8 cellular contexts compared by ENCODE assay signal in the genomic region with DNA sequence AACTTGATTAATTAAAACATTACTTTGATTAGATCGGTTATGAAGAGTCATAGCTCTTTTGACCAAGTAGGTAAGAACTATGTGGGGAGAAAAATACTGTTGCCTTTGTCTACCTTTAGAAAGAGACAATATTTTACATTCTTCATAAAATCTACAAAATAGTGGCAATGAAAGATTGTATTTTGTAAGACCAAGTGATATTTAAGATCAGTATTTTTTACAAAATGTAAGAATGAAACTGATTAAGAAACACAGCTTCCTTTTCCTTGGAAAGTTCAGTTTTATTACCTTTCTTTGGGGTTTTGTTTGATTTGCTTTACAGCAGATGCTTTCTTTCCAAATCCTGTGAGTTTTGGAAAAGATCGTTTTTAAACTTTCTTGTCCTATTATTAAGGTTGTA.
DNase-seq lines count a peak whose midpoint lies in the region; ATAC-seq, FAIRE-seq and TF ChIP-seq lines count a peak whose summit lies in the region.

No MANE protein-coding gene starts in this region.

- dilution Hi-C loops in endothelial cell of umbilical vein (cut with MboI; ENCODE audit: extremely low pct_ligation_motif_present, low sequenced_read_pairs), result no loop called here

- H4K20me1 ChIP-seq in PC-3 (ENCODE audit: low read length), result peaks cover 43% of the 10 kb centered on the region
- no peaks in the 10 kb centered on the region for H4K20me1 ChIP-seq in endothelial cell of umbilical vein (replicated peaks; ENCODE audit: control insufficient read depth, extremely low read depth, insufficient read depth, low read length)

- no peaks in the 10 kb centered on the region for H3K9me2 ChIP-seq in PC-3 (replicated peaks; ENCODE audit: low read length)

- H3K9me1 ChIP-seq in endothelial cell of umbilical vein (replicated peaks; ENCODE audit: control insufficient read depth, extremely low read depth, insufficient read depth, low read length), result no peaks in the 10 kb centered on the region

- no peaks in the 10 kb centered on the region for H3K9me3 ChIP-seq in PC-3 (ENCODE audit: low read length)
- H3K9me3 ChIP-seq in endothelial cell of umbilical vein (replicated peaks; ENCODE audit: control insufficient read depth, insufficient read depth, low read length), result no peaks in the 10 kb centered on the region
- no peaks in the 10 kb centered on the region for H3K9me3 ChIP-seq in parathyroid adenoma (ENCODE audit: control insufficient read depth, low read length)

- H3K36me3 ChIP-seq in PC-3 (ENCODE audit: low read depth, low read length) (peaks cover 13% of the 10 kb centered on the region), endothelial cell of umbilical vein (ENCODE audit: control insufficient read depth in 2 of 2, extremely low read depth in 1 of 2, insufficient read depth in 2 of 2, low read length in 2 of 2) (no peaks in the 10 kb centered on the region), parathyroid adenoma (ENCODE audit: control insufficient read depth, insufficient read depth, low read length) (no peaks in the 10 kb centered on the region)

- no peak overlapping the region for H2AFZ ChIP-seq in PC-3 (ENCODE audit: low read length)
- no peak overlapping the region for H2AFZ ChIP-seq in endothelial cell of umbilical vein (ENCODE audit: low read depth, low read length)
- no peak overlapping the region for H2AFZ ChIP-seq in parathyroid adenoma

- H3K27me3 ChIP-seq in PC-3 (ENCODE audit: low read length), result no peaks in the 10 kb centered on the region
- H3K27me3 ChIP-seq in endothelial cell of umbilical vein (ENCODE audit: control insufficient read depth in 2 of 2, insufficient read depth in 2 of 2, low read length in 2 of 2), result no peaks in the 10 kb centered on the region
- H3K27me3 ChIP-seq in parathyroid adenoma (ENCODE audit: control insufficient read depth, insufficient read depth, low read length), result no peaks in the 10 kb centered on the region

- ATAC-seq in PC-3 (no peak), GM18498 (IDR thresholded peaks at IDR 0.05; ENCODE audit: unreplicated experiment) (no peak), GM21367 (IDR thresholded peaks at IDR 0.05; ENCODE audit: unreplicated experiment) (no peak)

- H3K4me1 ChIP-seq in PC-3 (ENCODE audit: insufficient read depth, low read length) (peaks cover 20% of the 10 kb centered on the region), endothelial cell of umbilical vein (ENCODE audit: control insufficient read depth, extremely low read depth, insufficient read depth, low read length) (peaks cover 24% of the 10 kb centered on the region), parathyroid adenoma (no peaks in the 10 kb centered on the region)

- peak; percentile 6 for DNase-seq in PC-3
- peak; percentile 28 for DNase-seq in endothelial cell of umbilical vein (ENCODE audit: low read depth, low spot score)
- DNase-seq in RWPE1 (ENCODE audit: low spot score), result no peak
- no peak for DNase-seq in NCI-H774 (lab: John Stamatoyannopoulos, UW)

- no peaks in the 10 kb centered on the region for H3F3A ChIP-seq in PC-3 (ENCODE audit: low read length, unreplicated experiment)

- intact Hi-C loops in PC-3 (cut with micrococcal nuclease), result loop anchor here (2.0 kb wide), 3 partner anchors 93 to 419 kb away; a partner anchor contains a TSS
- intact Hi-C loops in endothelial cell of umbilical vein (cut with micrococcal nuclease), result loop anchor here (1.0 to 10.0 kb wide), 5 partner anchors 227 to 828 kb away; a partner anchor contains a TSS

- peak overlapping the region; percentile 98 for H3K9ac ChIP-seq in PC-3 (ENCODE audit: low read length)
- H3K9ac ChIP-seq in endothelial cell of umbilical vein (replicated peaks; ENCODE audit: extremely low read depth, insufficient read depth, low read length), result peak overlapping the region; percentile 98
- no peak overlapping the region for H3K9ac ChIP-seq in parathyroid adenoma

- H3K4me3 ChIP-seq in GM08714 (ENCODE audit: low read length) (peak overlapping the region; percentile 94; the same call in 1 of the 2 replicates), PC-3 (ENCODE audit: low read length) (peak overlapping the region; percentile 77), endothelial cell of umbilical vein (replicated peaks in 1 of 3; ENCODE audit: insufficient read depth in 1 of 3, low read depth in 1 of 3, low read length in 3 of 3) (peak overlapping the region; percentile 80 to 99 (median 95)), parathyroid adenoma (ENCODE audit: low read depth, low read length) (peak overlapping the region; percentile 95)

- BruUV-seq in PC-3 (replicated peaks; lab: Mats Ljungman, UMichigan), result no TSS peak
- no TSS peak for BruUV-seq in endothelial cell of umbilical vein (replicated peaks; lab: Mats Ljungman, UMichigan)

- CTCF ChIA-PET in PC-3 (lab: Charles Lee) (interaction anchor here (0.6 kb wide), 1 partner anchor 31 kb away, joined by 14 read pairs; no protein-coding TSS in a partner anchor), endothelial cell of umbilical vein (lab: Charles Lee) (interaction anchor here (0.8 to 1.3 kb wide), 3 partner anchors 8 to 829 kb away, joined by 3 to 6 read pairs (median 3); no protein-coding TSS in a partner anchor), RWPE1 (lab: Yijun Ruan, JAX) (interaction anchor here (0.5 to 0.6 kb wide), 3 partner anchors 9 to 330 kb away, joined by 3 to 6 read pairs (median 3); no protein-coding TSS in a partner anchor)

- H3K4me2 ChIP-seq in PC-3 (ENCODE audit: low read length) (peak overlapping the region; percentile 92), endothelial cell of umbilical vein (ENCODE audit: insufficient read depth, low read length) (peak overlapping the region; percentile 100), parathyroid adenoma (ENCODE audit: low read length) (peak overlapping the region; percentile 82)

- H3K27ac ChIP-seq in PC-3 (ENCODE audit: low read length), result no peak overlapping the region
- peak overlapping the region; percentile 96 for H3K27ac ChIP-seq in endothelial cell of umbilical vein (ENCODE audit: insufficient read depth, low read depth, low read length)
- peak overlapping the region; percentile 99 for H3K27ac ChIP-seq in parathyroid adenoma
- H3K27ac ChIP-seq in RWPE1, result no peak overlapping the region

- H3K79me2 ChIP-seq in PC-3 (ENCODE audit: low read length), result peaks cover 82% of the 10 kb centered on the region
- H3K79me2 ChIP-seq in endothelial cell of umbilical vein (ENCODE audit: control insufficient read depth, insufficient read depth, low read length), result peaks cover 79% of the 10 kb centered on the region
- H3K79me2 ChIP-seq in parathyroid adenoma, result peaks cover 22% of the 10 kb centered on the region

- POLR2A ChIA-PET in PC-3 (lab: Charles Lee; ENCODE audit: unreplicated experiment), result interaction anchor here (0.6 kb wide), 1 partner anchor 855 kb away, joined by 3 read pairs; no protein-coding TSS in a partner anchor
- POLR2A ChIA-PET in endothelial cell of umbilical vein (lab: Charles Lee), result no interaction called here
- POLR2A ChIA-PET in RWPE1 (lab: Yijun Ruan, JAX; ENCODE audit: low non-redundant PET), result no interaction called here

- no peak for TF ChIP-seq POLR2A in endothelial cell of umbilical vein (IDR thresholded peaks at IDR 0.05; ENCODE audit: low read depth, low read length)

- no peak for FAIRE-seq in endothelial cell of umbilical vein (lab: Jason Lieb, UNC)

- TF ChIP-seq CTCF in PC-3 (conservative IDR thresholded peaks at IDR 0.05; ENCODE audit: low read depth, low read length) (no peak), endothelial cell of umbilical vein (IDR thresholded peaks at IDR 0.05; ENCODE audit: extremely low read depth in 1 of 2, insufficient read depth in 1 of 2, low read depth in 1 of 2, low read length in 2 of 2) (no peak), parathyroid adenoma (IDR thresholded peaks at IDR 0.05) (no peak), RWPE1 (conservative IDR thresholded peaks at IDR 0.05; ENCODE audit: low read depth) (no peak)

TF ChIP-seq in endothelial cell of umbilical vein, 7 proteins besides CTCF, POLR2A, EP300 and RAD21:
- no peak for TF ChIP-seq GATA2 (IDR thresholded peaks at IDR 0.05; ENCODE audit: insufficient read depth, insufficient read length, low read depth, low read length)
- TF ChIP-seq FOS (IDR thresholded peaks at IDR 0.05; ENCODE audit: borderline replicate concordance, insufficient read depth, low read length), result no peak
- TF ChIP-seq JUN (IDR thresholded peaks at IDR 0.05; ENCODE audit: borderline replicate concordance, insufficient read depth, insufficient read length, low read depth), result no peak
- TF ChIP-seq MYC (IDR thresholded peaks at IDR 0.05; ENCODE audit: low read depth, low read length), result no peak

Comparison
In these comparisons a context has a peak if more than half of its experiments do, and no peak if none do; other contexts are left out.
1. DNase-seq: peak in PC-3 (single experiment) and endothelial cell of umbilical vein (single experiment); none in RWPE1 (single experiment) and NCI-H774 (single experiment).
2. H3K27ac ChIP-seq: peak in endothelial cell of umbilical vein (single experiment) and parathyroid adenoma (single experiment); none in PC-3 (single experiment) and RWPE1 (single experiment).
3. Peak in every context shown above with its lines, with median percentiles within 50 percentile points of each other: H3K4me3 ChIP-seq and H3K4me2 ChIP-seq.